7 cellular contexts compared by ENCODE assay signal in the genomic region with DNA sequence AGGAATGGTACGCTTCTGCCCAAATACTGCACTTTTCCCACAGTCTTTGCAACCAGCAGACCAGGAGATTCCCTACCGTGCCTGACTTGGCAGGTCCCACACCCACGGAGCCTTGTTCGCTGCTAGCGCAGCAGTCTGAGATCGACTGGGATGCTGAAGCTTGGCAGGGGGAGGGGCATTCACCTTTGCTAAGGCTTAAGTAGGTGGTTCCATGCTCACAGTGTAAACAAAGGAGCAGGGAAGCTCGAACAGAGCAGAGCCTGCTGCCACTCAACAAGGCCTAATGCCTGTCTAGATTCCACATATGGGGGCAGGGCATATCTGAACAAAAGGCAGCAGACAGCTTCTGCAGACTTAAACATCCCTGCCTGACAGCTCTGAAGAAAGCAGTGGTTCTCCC.
"Had no signal": no experiment of that assay in that cellular context is flagged by ENCODE, and none has a peak within 500 bp of the region (broad histone marks: within the 10 kb centered on the region; RNA-seq: fewer than 3 reads in every experiment).

No MANE protein-coding gene starts in this region.

- H3K27ac ChIP-seq: GM23248, HL-60 had no signal

- DNase-seq: GM23248, GOT3, H7, HFFc6 had no signal

- ATAC-seq: HCT116, HepG2 had no signal
